ENCODE assay signal across 9 cellular contexts in genomic region chr2:217837001-217837491, GRCh38.
A peak's percentile ranks its signal among the peaks of the same experiment; 100 is the strongest.
DNase-seq lines count a peak whose midpoint lies in the region; ATAC-seq and TF ChIP-seq lines count a peak whose summit lies in the region.
"Had no signal": no experiment of that assay in that cellular context is flagged by ENCODE, and none has a peak within 500 bp of the region (broad histone marks: within the 10 kb centered on the region; RNA-seq: fewer than 3 reads in every experiment).

No MANE protein-coding gene starts in this region.

- no peaks in the 10 kb centered on the region for H3K4me1 Mint-ChIP-seq in activated naive CD8-positive, alpha-beta T cell treated with anti-CD3 and anti-CD28 coated beads for 36 hours
- no peaks in the 10 kb centered on the region for H3K4me1 Mint-ChIP-seq in activated naive CD8-positive, alpha-beta T cell treated with anti-CD3 and anti-CD28 coated beads, Interleukin-2, amount 50 U/mL, for 24 hours

- H3K27ac ChIP-seq in aorta (ENCODE audit: low read depth in 1 of 2, low read length in 2 of 2): peak overlapping the region in 1 of 2 donors; percentile 72

- intact Hi-C loops in aorta (cut with DNase I): no loop called here

- peak; percentile 7 for DNase-seq in activated naive CD8-positive, alpha-beta T cell treated with anti-CD3 and anti-CD28 coated beads for 36 hours
- DNase-seq in activated naive CD8-positive, alpha-beta T cell treated with anti-CD3 and anti-CD28 coated beads, Interleukin-2, amount 50 U/mL, for 24 hours: no peak
- DNase-seq in epithelial cell of esophagus (ENCODE audit: low read depth): peak; percentile 24
- DNase-seq in midbrain (lab: John Stamatoyannopoulos, UW): peak; percentile 69
- peak; percentile 84 to 87 for DNase-seq in aorta
- no peak for DNase-seq in NCI-H2171 (lab: John Stamatoyannopoulos, UW)
- no peak for DNase-seq in NOMO-1 treated with dmso at 0.1 percent for 144 hours (lab: John Stamatoyannopoulos, UW; ENCODE audit: unreplicated experiment)
- DNase-seq in KG1 (lab: John Stamatoyannopoulos, UW): no peak

- no peaks in the 10 kb centered on the region for H3K9me3 Mint-ChIP-seq in activated naive CD8-positive, alpha-beta T cell treated with anti-CD3 and anti-CD28 coated beads for 36 hours
- H3K9me3 Mint-ChIP-seq in activated naive CD8-positive, alpha-beta T cell treated with anti-CD3 and anti-CD28 coated beads, Interleukin-2, amount 50 U/mL, for 24 hours: no peaks in the 10 kb centered on the region
- H3K9me3 Mint-ChIP-seq: stimulated activated naive CD8-positive, alpha-beta T cell treated with anti-CD3 and anti-CD28 coated beads, Interleukin-15, Interleukin-2, amounts not matched to agents 100 ng/mL and 50 ng/mL, for 24 hours had no signal

- H3K27me3 ChIP-seq in aorta (ENCODE audit: control insufficient read depth in 1 of 2, insufficient read depth in 2 of 2, low read length in 1 of 2): no peaks in the 10 kb centered on the region

- no peak overlapping the region for H3K27ac Mint-ChIP-seq in activated naive CD8-positive, alpha-beta T cell treated with anti-CD3 and anti-CD28 coated beads for 36 hours
- no peak overlapping the region for H3K27ac Mint-ChIP-seq in activated naive CD8-positive, alpha-beta T cell treated with anti-CD3 and anti-CD28 coated beads, Interleukin-2, amount 50 U/mL, for 24 hours
- H3K27ac Mint-ChIP-seq: stimulated activated naive CD8-positive, alpha-beta T cell treated with anti-CD3 and anti-CD28 coated beads, Interleukin-15, Interleukin-2, amounts not matched to agents 100 ng/mL and 50 ng/mL, for 24 hours had no signal

- ATAC-seq in activated naive CD8-positive, alpha-beta T cell treated with anti-CD3 and anti-CD28 coated beads, Interleukin-2, amount 50 U/mL, for 24 hours: no peak
- peak; percentile 49 for ATAC-seq in aorta (ENCODE audit: low FRiP score)

- TF ChIP-seq CTCF in epithelial cell of esophagus (IDR thresholded peaks at IDR 0.05; ENCODE audit: insufficient read depth, low read depth, low read length, missing control alignments): peak; percentile 20

- H3K4me3 Mint-ChIP-seq in activated naive CD8-positive, alpha-beta T cell treated with anti-CD3 and anti-CD28 coated beads for 36 hours: no peak overlapping the region
- no peak overlapping the region for H3K4me3 Mint-ChIP-seq in activated naive CD8-positive, alpha-beta T cell treated with anti-CD3 and anti-CD28 coated beads, Interleukin-2, amount 50 U/mL, for 24 hours
- H3K4me3 Mint-ChIP-seq: stimulated activated naive CD8-positive, alpha-beta T cell treated with anti-CD3 and anti-CD28 coated beads, Interleukin-15, Interleukin-2, amounts not matched to agents 100 ng/mL and 50 ng/mL, for 24 hours had no signal

- H3K27me3 Mint-ChIP-seq in activated naive CD8-positive, alpha-beta T cell treated with anti-CD3 and anti-CD28 coated beads for 36 hours: no peaks in the 10 kb centered on the region
- peaks cover 5% of the 10 kb centered on the region for H3K27me3 Mint-ChIP-seq in activated naive CD8-positive, alpha-beta T cell treated with anti-CD3 and anti-CD28 coated beads, Interleukin-2, amount 50 U/mL, for 24 hours

- H3K4me3 ChIP-seq in epithelial cell of esophagus (ENCODE audit: low read length) (no peak overlapping the region), aorta (ENCODE audit: low read length in 2 of 2) (no peak overlapping the region)

- WGBS in aorta, 2 donors: 5 to 12% methylated on average over 8 of the region's 8 CpGs

- H3K36me3 Mint-ChIP-seq in activated naive CD8-positive, alpha-beta T cell treated with anti-CD3 and anti-CD28 coated beads for 36 hours: no peaks in the 10 kb centered on the region
- H3K36me3 Mint-ChIP-seq in activated naive CD8-positive, alpha-beta T cell treated with anti-CD3 and anti-CD28 coated beads, Interleukin-2, amount 50 U/mL, for 24 hours (ENCODE audit: low read depth): no peaks in the 10 kb centered on the region

- H3K36me3 ChIP-seq in aorta (ENCODE audit: control insufficient read depth in 1 of 2, insufficient read depth in 2 of 2, low read length in 1 of 2): peaks cover 0 to 27% of the 10 kb centered on the region in 2 donors

- peaks cover 0 to 3% of the 10 kb centered on the region in 2 donors for H3K4me1 ChIP-seq in aorta (ENCODE audit: control insufficient read depth in 1 of 2, insufficient read depth in 2 of 2, low read length in 2 of 2)

- no peaks in the 10 kb centered on the region for H3K9me3 ChIP-seq in aorta (ENCODE audit: control insufficient read depth, low read length)

Comparison
In these comparisons a context has a peak if more than half of its experiments do, and no peak if none do; other contexts are left out.
1. DNase-seq: peak in activated naive CD8-positive, alpha-beta T cell treated with anti-CD3 and anti-CD28 coated beads for 36 hours (single experiment), epithelial cell of esophagus (single experiment), midbrain (single experiment) and aorta (2 of 2); none in activated naive CD8-positive, alpha-beta T cell treated with anti-CD3 and anti-CD28 coated beads, Interleukin-2, amount 50 U/mL, for 24 hours (single experiment), NCI-H2171 (single experiment), NOMO-1 treated with dmso at 0.1 percent for 144 hours (single experiment) and KG1 (single experiment).